ENCODE assay signal across 8 cellular contexts in the genomic region with DNA sequence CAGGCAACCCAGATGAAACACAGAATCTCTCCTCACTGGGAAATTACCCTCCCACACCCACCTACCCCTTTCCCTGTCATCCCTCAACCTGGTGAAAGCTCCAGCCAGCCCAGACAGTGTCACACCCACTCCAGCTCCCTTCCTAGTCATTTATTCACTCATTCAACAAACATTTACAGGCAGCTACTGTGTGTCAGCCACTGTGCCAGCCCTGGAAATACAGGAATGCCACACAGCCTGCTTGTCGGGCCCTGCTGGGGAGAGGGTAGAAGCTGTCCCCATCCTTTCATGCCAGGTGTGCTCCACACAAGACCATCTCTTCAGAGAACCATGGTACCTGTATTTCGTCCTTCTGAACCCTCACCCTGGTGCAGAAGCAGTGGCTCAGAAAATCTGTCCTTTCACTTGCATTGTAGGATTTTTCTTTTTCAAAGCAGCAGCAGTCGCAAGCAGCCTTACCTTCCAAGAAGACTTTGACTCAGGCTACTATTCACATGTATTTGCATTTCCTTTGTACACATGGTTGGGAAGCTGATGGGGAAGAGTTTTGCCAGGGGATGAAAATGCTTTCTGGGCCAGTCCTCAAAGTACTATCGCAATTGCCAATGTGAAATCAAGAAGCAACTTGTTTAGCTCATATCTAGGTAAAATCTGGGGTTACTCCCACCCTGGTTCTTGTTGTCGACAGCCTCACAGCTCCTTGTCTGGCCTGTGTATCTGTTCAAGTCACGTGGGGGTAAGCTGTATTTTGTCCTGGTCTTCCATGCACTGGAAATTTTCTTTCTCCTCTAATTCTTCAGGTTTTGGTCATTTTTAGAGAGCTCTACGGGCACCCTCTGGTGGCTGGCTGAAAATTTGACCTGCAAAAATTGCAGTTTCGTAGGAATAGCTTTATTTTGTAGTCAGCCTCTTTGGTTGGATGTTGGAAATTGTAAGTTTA.
DNase-seq lines count a peak whose midpoint lies in the region; ATAC-seq and TF ChIP-seq lines count a peak whose summit lies in the region.

No MANE protein-coding gene starts in this region.

- H3F3A ChIP-seq in MM.1S (ENCODE audit: insufficient read depth, low read length): no peaks in the 10 kb centered on the region

- no peaks in the 10 kb centered on the region for H3K4me1 ChIP-seq in MM.1S (ENCODE audit: low read length)
- no peaks in the 10 kb centered on the region for H3K4me1 ChIP-seq in psoas muscle

- peak; percentile 28 for TF ChIP-seq CTCF in MM.1S (IDR thresholded peaks at IDR 0.05; ENCODE audit: low read length)
- peak; percentile 56 for TF ChIP-seq CTCF in psoas muscle (IDR thresholded peaks at IDR 0.05)

- H3K4me2 ChIP-seq in MM.1S (ENCODE audit: low read depth, low read length): no peak overlapping the region

- no peaks in the 10 kb centered on the region for H4K20me1 ChIP-seq in MM.1S (ENCODE audit: insufficient read depth, low read length)

- no peaks in the 10 kb centered on the region for H3K27me3 ChIP-seq in MM.1S (replicated peaks; ENCODE audit: insufficient read depth, low read length)
- no peaks in the 10 kb centered on the region for H3K27me3 ChIP-seq in psoas muscle (ENCODE audit: insufficient read depth in 3 of 3, low read length in 2 of 3)

- intact Hi-C loops in psoas muscle (cut with DNase I): loop anchor here (2.0 to 10.0 kb wide), 4 partner anchors 129 to 258 kb away; no protein-coding TSS in a partner anchor

- no peak overlapping the region for H3K9ac ChIP-seq in MM.1S (ENCODE audit: low read length)

- WGBS in psoas muscle, 3 donors: 63 to 74% (median 66%) methylated on average over 8 of the region's 8 CpGs

- H3K36me3 ChIP-seq in MM.1S (replicated peaks; ENCODE audit: insufficient read depth, low read length) (no peaks in the 10 kb centered on the region), psoas muscle (ENCODE audit: insufficient read depth in 1 of 2, low read depth in 1 of 2) (no peaks in the 10 kb centered on the region)

- no peaks in the 10 kb centered on the region for H3K9me2 ChIP-seq in MM.1S (replicated peaks; ENCODE audit: insufficient read depth, low read length)

- no peak overlapping the region for H3K4me3 ChIP-seq in MM.1S (ENCODE audit: low read length)
- no peak overlapping the region for H3K4me3 ChIP-seq in psoas muscle

- H3K27ac ChIP-seq in MM.1S (ENCODE audit: low read length) (no peak overlapping the region), psoas muscle (no peak overlapping the region)

- peak in 3 of 4 donors; percentile 25 to 65 (median 56) for ATAC-seq in psoas muscle
- ATAC-seq in GM18498 (IDR thresholded peaks at IDR 0.05; ENCODE audit: unreplicated experiment): no peak
- ATAC-seq in HG03565 (IDR thresholded peaks at IDR 0.05; ENCODE audit: unreplicated experiment): no peak

- DNase-seq in SIG-M5 treated with dmso at 0.1 percent for 504 hours (lab: John Stamatoyannopoulos, UW; ENCODE audit: unreplicated experiment): peak; percentile 12
- no peak for DNase-seq in SIG-M5 (lab: John Stamatoyannopoulos, UW)
- no peak for DNase-seq in MM.1S
- peak; percentile 2 for DNase-seq in activated gamma-delta T cell treated with anti-CD3 and anti-CD28 coated beads, Interleukin-2, amount 50 U/mL, for 16 hours (ENCODE audit: low read depth)
- peak; percentile 42 for DNase-seq in glomerular visceral epithelial cell (ENCODE audit: extremely low spot score)
- peak; percentile 17 to 62 for DNase-seq in psoas muscle

- no peaks in the 10 kb centered on the region for H3K9me3 ChIP-seq in MM.1S (replicated peaks; ENCODE audit: insufficient read depth, low read length)
- H3K9me3 ChIP-seq in psoas muscle: no peaks in the 10 kb centered on the region

- no peaks in the 10 kb centered on the region for H3K79me2 ChIP-seq in MM.1S (ENCODE audit: low read length)

- H2AFZ ChIP-seq in MM.1S (ENCODE audit: low read length): no peak overlapping the region

Comparison
In these comparisons a context has a peak if more than half of its experiments do, and no peak if none do; other contexts are left out.
1. DNase-seq: peak in SIG-M5 treated with dmso at 0.1 percent for 504 hours (single experiment), activated gamma-delta T cell treated with anti-CD3 and anti-CD28 coated beads, Interleukin-2, amount 50 U/mL, for 16 hours (single experiment), glomerular visceral epithelial cell (single experiment) and psoas muscle (2 of 2); none in SIG-M5 (single experiment) and MM.1S (single experiment).
2. ATAC-seq: peak in psoas muscle (3 of 4); none in GM18498 (single experiment) and HG03565 (single experiment).